Comparison of ENCODE assay signal across 19 cellular contexts in genomic region chr10:127904931-127905622, GRCh38. TPM values are rescaled to one million over a fixed set of nuclear protein-coding genes. Genes with fewer than 3 reads are reported as not detected.
DNase-seq lines count a peak whose midpoint lies in the region; ATAC-seq and TF ChIP-seq lines count a peak whose summit lies in the region.
"Had no signal": no experiment of that assay in that cellular context is flagged by ENCODE, and none has a peak within 500 bp of the region (broad histone marks: within the 10 kb centered on the region; RNA-seq: fewer than 3 reads in every experiment).

No MANE protein-coding gene starts in this region.

- H3K27ac Mint-ChIP-seq in CD8-positive, alpha-beta T cell = no peak overlapping the region
- H3K27ac Mint-ChIP-seq in T-cell = no peak overlapping the region
- no peak overlapping the region for H3K27ac Mint-ChIP-seq in endothelial cell (ENCODE audit: unreplicated experiment)
- H3K27ac Mint-ChIP-seq in neural progenitor cell = no peak overlapping the region
- H3K27ac Mint-ChIP-seq: activated naive CD8-positive, alpha-beta T cell treated with anti-CD3 and anti-CD28 coated beads, Interleukin-2, amount 10 ng/mL, durations not matched to agents 7 days and 5 days had no signal

- intact Hi-C loops in CD8-positive, alpha-beta T cell (cut with DNase I, micrococcal nuclease) = no loop called here

- no peaks in the 10 kb centered on the region for H3K79me2 ChIP-seq in neural progenitor cell (ENCODE audit: low read depth)

- no peak overlapping the region for H3K4me2 ChIP-seq in neural progenitor cell
- H3K4me2 ChIP-seq: KMS-11 had no signal

- H3K4me3 ChIP-seq in CD8-positive, alpha-beta T cell (ENCODE audit: low read depth, low read length) = no peak overlapping the region
- no peak overlapping the region for H3K4me3 ChIP-seq in neural progenitor cell
- H3K4me3 ChIP-seq: breast epithelium, pancreas, thoracic aorta had no signal

- H3K4me3 Mint-ChIP-seq in CD8-positive, alpha-beta T cell = peak overlapping the region; percentile 54
- H3K4me3 Mint-ChIP-seq in T-cell (peak overlapping the region; percentile 26 to 50 (median 28)), endothelial cell (ENCODE audit: unreplicated experiment) (peak overlapping the region; percentile 80), neural progenitor cell (peak overlapping the region; percentile 16)
- H3K4me3 Mint-ChIP-seq: activated naive CD8-positive, alpha-beta T cell treated with anti-CD3 and anti-CD28 coated beads, Interleukin-2, amount 10 ng/mL, durations not matched to agents 7 days and 5 days had no signal

- no peaks in the 10 kb centered on the region for H3K4me1 ChIP-seq in CD8-positive, alpha-beta T cell (ENCODE audit: insufficient read depth, low read length)
- H3K4me1 ChIP-seq in neural progenitor cell = no peaks in the 10 kb centered on the region

- no peak overlapping the region for H3K9ac ChIP-seq in neural progenitor cell
- H3K9ac ChIP-seq: KMS-11 had no signal

- no peak overlapping the region for H3K27ac ChIP-seq in CD8-positive, alpha-beta T cell (ENCODE audit: low read depth, low read length)
- H3K27ac ChIP-seq in neural progenitor cell = no peak overlapping the region
- H3K27ac ChIP-seq: breast epithelium, KMS-11, pancreas, thoracic aorta had no signal

- H3K36me3 Mint-ChIP-seq in CD8-positive, alpha-beta T cell = no peaks in the 10 kb centered on the region
- H3K36me3 Mint-ChIP-seq in T-cell = no peaks in the 10 kb centered on the region
- peaks cover 20% of the 10 kb centered on the region for H3K36me3 Mint-ChIP-seq in endothelial cell (ENCODE audit: low read depth, unreplicated experiment)
- H3K36me3 Mint-ChIP-seq in neural progenitor cell = no peaks in the 10 kb centered on the region
- H3K36me3 Mint-ChIP-seq: activated naive CD8-positive, alpha-beta T cell treated with anti-CD3 and anti-CD28 coated beads, Interleukin-2, amount 10 ng/mL, durations not matched to agents 7 days and 5 days had no signal

- H3K4me1 Mint-ChIP-seq in CD8-positive, alpha-beta T cell (ENCODE audit: low read depth) = no peaks in the 10 kb centered on the region
- H3K4me1 Mint-ChIP-seq in T-cell = no peaks in the 10 kb centered on the region
- peaks cover 33% of the 10 kb centered on the region for H3K4me1 Mint-ChIP-seq in endothelial cell (ENCODE audit: unreplicated experiment)
- peaks cover 9% of the 10 kb centered on the region for H3K4me1 Mint-ChIP-seq in neural progenitor cell

- no peak overlapping the region for H2AFZ ChIP-seq in neural progenitor cell (replicated peaks)

- no peaks in the 10 kb centered on the region for H3F3A ChIP-seq in neural progenitor cell (ENCODE audit: low read depth)

- TF ChIP-seq CTCF in CD8-positive, alpha-beta T cell (IDR thresholded peaks at IDR 0.05) = no peak
- no peak for TF ChIP-seq CTCF in endothelial cell (IDR thresholded peaks at IDR 0.05; ENCODE audit: unreplicated experiment)
- no peak for TF ChIP-seq CTCF in neural progenitor cell (IDR thresholded peaks at IDR 0.05)

- H3K27me3 Mint-ChIP-seq in CD8-positive, alpha-beta T cell (ENCODE audit: low read depth) = peaks cover 34% of the 10 kb centered on the region
- H3K27me3 Mint-ChIP-seq in T-cell (peaks cover 20 to 43% of the 10 kb centered on the region in 2 donors), endothelial cell (ENCODE audit: unreplicated experiment) (peaks cover 10% of the 10 kb centered on the region), neural progenitor cell (ENCODE audit: insufficient read depth, low read depth) (peaks cover 16% of the 10 kb centered on the region)

- POLR2A ChIA-PET in CD8-positive, alpha-beta T cell (lab: Charles Lee) = no interaction called here
- POLR2A ChIA-PET in T-cell (lab: Charles Lee) = no interaction called here

- H3K9me3 Mint-ChIP-seq in CD8-positive, alpha-beta T cell = no peaks in the 10 kb centered on the region
- H3K9me3 Mint-ChIP-seq in T-cell (no peaks in the 10 kb centered on the region), endothelial cell (ENCODE audit: unreplicated experiment) (no peaks in the 10 kb centered on the region), neural progenitor cell (no peaks in the 10 kb centered on the region)
- H3K9me3 Mint-ChIP-seq: activated naive CD8-positive, alpha-beta T cell treated with anti-CD3 and anti-CD28 coated beads, Interleukin-2, amount 10 ng/mL, durations not matched to agents 7 days and 5 days had no signal

- no peak for ATAC-seq in CD8-positive, alpha-beta T cell
- ATAC-seq in T-cell (replicated peaks in 1 of 4) = no peak
- no peak for ATAC-seq in HG02623 (IDR thresholded peaks at IDR 0.05; ENCODE audit: unreplicated experiment)
- no peak for ATAC-seq in HG03354 (IDR thresholded peaks at IDR 0.05; ENCODE audit: poor library complexity, severe bottlenecking, unreplicated experiment)
- ATAC-seq: pancreas had no signal

- H3K27me3 ChIP-seq in CD8-positive, alpha-beta T cell (ENCODE audit: insufficient read depth, low read length) = no peaks in the 10 kb centered on the region
- peaks cover 49% of the 10 kb centered on the region for H3K27me3 ChIP-seq in neural progenitor cell
- H3K27me3 ChIP-seq: breast epithelium had no signal

- H3K9me3 ChIP-seq in CD8-positive, alpha-beta T cell (ENCODE audit: low read length) = no peaks in the 10 kb centered on the region
- no peaks in the 10 kb centered on the region for H3K9me3 ChIP-seq in neural progenitor cell (ENCODE audit: low read depth)
- H3K9me3 ChIP-seq: breast epithelium, pancreas, thoracic aorta had no signal

- H3K36me3 ChIP-seq in CD8-positive, alpha-beta T cell (ENCODE audit: insufficient read depth, low read length) = no peaks in the 10 kb centered on the region
- no peaks in the 10 kb centered on the region for H3K36me3 ChIP-seq in neural progenitor cell
- H3K36me3 ChIP-seq: breast epithelium, pancreas, thoracic aorta had no signal

- DNase-seq in CD8-positive, alpha-beta T cell = peak in 1 of 7 experiments; percentile 37
- DNase-seq in T-cell (no peak), endothelial cell (ENCODE audit: low spot score) (no peak), neural progenitor cell (ENCODE audit: low spot score) (no peak), DMS153 treated with DMSO at 0.1 percent for 48 hours (lab: John Stamatoyannopoulos, UW; ENCODE audit: unreplicated experiment) (no peak)
- DNase-seq: activated CD4-positive, alpha-beta T cell treated with anti-CD3 and anti-CD28 coated beads, Interleukin-2, amount 50 U/mL, for 1 hour; activated naive CD8-positive, alpha-beta T cell treated with anti-CD3 and anti-CD28 coated beads, Interleukin-2, amount 10 ng/mL, durations not matched to agents 7 days and 5 days; DMS53; effector CD8-positive, alpha-beta T cell; kidney; NCI-H1092; NCI-H526 treated with DMSO at 0.1 percent for 48 hours; pancreas; stimulated activated CD4-positive, alpha-beta T cell treated with anti-CD3 and anti-CD28 coated beads, Interleukin-2, amount 100 ng/mL, for 48 hours had no signal

- CTCF ChIA-PET in CD8-positive, alpha-beta T cell (lab: Charles Lee) = interaction anchor here (0.7 to 5.5 kb wide), 5 partner anchors 13 to 306 kb away, joined by 3 to 47 read pairs (median 4); no protein-coding TSS in a partner anchor
- CTCF ChIA-PET in T-cell (lab: Charles Lee) = interaction anchor here (0.6 to 3.4 kb wide), 5 partner anchors 106 to 1584 kb away, joined by 3 to 20 read pairs (median 10); no protein-coding TSS in a partner anchor

- no peaks in the 10 kb centered on the region for H4K20me1 ChIP-seq in neural progenitor cell (ENCODE audit: low read depth)

RNA-seq across cellular contexts. Expression of gene PTPRE, which starts 1.8 kb away (rescaled TPM):
- total RNA-seq in CD8-positive, alpha-beta T cell = 10 to 100 TPM; 72.0 to 80.4 TPM
- total RNA-seq in T-cell (10 to 100 TPM; 23.2 to 69.2 (median 32.2) TPM), endothelial cell (ENCODE audit: unreplicated experiment) (117 TPM), neural progenitor cell (ENCODE audit: low replicate concordance) (0.21 and 0.93 TPM in 2 replicates)

RNA-seq across cellular contexts. Expression of gene CLRN3, which starts 12.3 kb away (rescaled TPM):
- total RNA-seq in CD8-positive, alpha-beta T cell = not detected
- not detected for total RNA-seq in T-cell
- total RNA-seq in endothelial cell (ENCODE audit: unreplicated experiment) = 0.31 TPM
- total RNA-seq in neural progenitor cell (ENCODE audit: low replicate concordance) = 0.12 TPM in 1 of 2 replicates, not detected in the other
- total RNA-seq: activated naive CD8-positive, alpha-beta T cell treated with anti-CD3 and anti-CD28 coated beads, Interleukin-2, amount 10 ng/mL, durations not matched to agents 7 days and 5 days; thoracic aorta had no signal

Comparison
In these comparisons a context has a peak if more than half of its experiments do, and no peak if none do; other contexts are left out.
1. H3K4me3 Mint-ChIP-seq: peak in every context shown above with its lines; median percentile 80 in endothelial cell; 54 in CD8-positive, alpha-beta T cell; 28 in T-cell; 16 in neural progenitor cell.
2. RNA of gene PTPRE, which starts 1.8 kb away (total RNA-seq): 117 TPM in endothelial cell (single experiment), 72.0 to 80.4 TPM in CD8-positive, alpha-beta T cell and 23.2 to 69.2 TPM in T-cell; 0.21 to 0.93 TPM in neural progenitor cell; every median in the first group is over 10 times any median in the second.